Comparison of ENCODE assay signal across 10 cellular contexts in the genomic region with DNA sequence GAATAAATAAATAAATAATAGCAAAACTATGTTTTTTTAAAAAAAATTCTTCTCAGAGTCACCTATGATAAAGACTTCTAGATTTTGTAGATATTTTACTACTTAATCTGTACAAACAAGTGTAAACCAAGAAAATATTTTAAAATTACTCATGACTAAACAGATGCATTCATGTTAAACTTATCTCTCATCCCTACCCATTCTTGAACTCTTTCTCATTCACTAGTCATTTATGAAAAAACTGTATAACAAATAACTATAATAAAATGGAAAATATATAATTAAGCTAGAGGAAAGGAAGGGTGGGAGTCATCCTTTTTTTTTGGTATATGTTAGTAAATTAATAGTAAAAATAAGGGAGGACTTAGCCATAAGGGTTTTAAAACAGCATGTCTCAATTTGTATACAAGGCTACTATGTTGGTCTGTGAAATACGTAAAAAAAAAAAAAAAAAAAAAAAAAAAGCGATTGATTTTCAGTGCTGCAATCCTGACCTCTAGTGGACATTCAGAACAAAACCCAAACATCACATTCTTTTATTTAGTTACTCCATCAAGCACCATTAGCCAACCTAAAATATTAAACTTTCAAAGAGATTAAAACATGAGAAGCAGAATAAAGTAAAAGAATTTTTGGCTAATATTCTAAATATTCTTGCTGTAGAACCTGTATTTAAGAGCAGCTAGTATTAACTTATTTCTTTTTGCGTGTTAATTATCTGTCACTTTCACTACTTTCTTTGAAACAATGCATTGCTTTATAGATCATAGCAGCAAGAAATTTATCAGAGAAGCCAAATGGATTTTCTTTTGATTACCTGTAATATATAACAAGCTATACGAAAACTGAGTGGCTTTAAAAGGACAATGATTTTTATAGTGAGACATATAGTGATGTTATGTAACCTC.
DNase-seq lines count a peak whose midpoint lies in the region; ATAC-seq and TF ChIP-seq lines count a peak whose summit lies in the region.
"Had no signal": no experiment of that assay in that cellular context is flagged by ENCODE, and none has a peak within 500 bp of the region (broad histone marks: within the 10 kb centered on the region; RNA-seq: fewer than 3 reads in every experiment).

No MANE protein-coding gene starts in this region.

- in situ Hi-C loops in SK-MEL-5 (cut with HindIII; ENCODE audit: low pct_unique_long_range_greater_than_20kb, low sequenced_read_pairs), result loop anchor here (25.0 kb wide), 1 partner anchor 482 kb away; no protein-coding TSS in a partner anchor

- TF ChIP-seq CTCF in fibroblast of mammary gland (conservative IDR thresholded peaks at IDR 0.05; ENCODE audit: control insufficient read depth, insufficient read depth, low read depth, low read length), result peak; percentile 59

- H3K4me3 ChIP-seq in fibroblast of mammary gland (ENCODE audit: control insufficient read depth, low read depth, low read length), result no peak overlapping the region
- H3K4me3 ChIP-seq: SJCRH30 had no signal

- ATAC-seq in HG03097 (IDR thresholded peaks at IDR 0.05; ENCODE audit: low FRiP score, unreplicated experiment) (no peak), GM21528 (IDR thresholded peaks at IDR 0.05; ENCODE audit: low FRiP score, unreplicated experiment) (no peak), GM18907 (IDR thresholded peaks at IDR 0.05; ENCODE audit: unreplicated experiment) (no peak)

- peak; percentile 56 for DNase-seq in DMS153 treated with DMSO at 0.1 percent for 48 hours (lab: John Stamatoyannopoulos, UW; ENCODE audit: unreplicated experiment)
- peak; percentile 37 for DNase-seq in LHCN-M2 (ENCODE audit: low read depth)
- peak; percentile 70 for DNase-seq in SK-MEL-5 (ENCODE audit: low read depth, low spot score)
- peak; percentile 67 for DNase-seq in fibroblast of mammary gland (ENCODE audit: low read depth)
- peak; percentile 71 for DNase-seq in pons (ENCODE audit: low spot score)
- DNase-seq: right cardiac atrium had no signal
